ENCODE assay signal across 8 cellular contexts in genomic region chr4:10554694-10555093, GRCh38.
A peak's percentile ranks its signal among the peaks of the same experiment; 100 is the strongest.
DNase-seq lines count a peak whose midpoint lies in the region; ATAC-seq and TF ChIP-seq lines count a peak whose summit lies in the region.

No MANE protein-coding gene starts in this region.

- intact Hi-C loops in Caco-2 (cut with micrococcal nuclease; ENCODE audit: unreplicated experiment) = loop anchor here (1.0 to 10.0 kb wide), 3 partner anchors 870 to 1400 kb away; partner anchors contain the start of gene HS3ST1
- intact Hi-C loops in activated T-helper 2 cell treated with anti-CD3 and anti-CD28 coated beads, Interferon-gamma antibody, Interleukin-2, Interleukin-4, amounts not matched to agents 10 μg/mL and 5 μg/mL and 100 μg/mL, durations not matched to agents 14 hours and 24 hours and 36 hours (cut with micrococcal nuclease) = loop anchor here (1.0 kb wide), 1 partner anchor 870 kb away; no protein-coding TSS in a partner anchor

- peaks cover 3% of the 10 kb centered on the region for H3K27me3 Mint-ChIP-seq in Caco-2 (ENCODE audit: insufficient read depth, unreplicated experiment)
- peaks cover 12% of the 10 kb centered on the region for H3K27me3 Mint-ChIP-seq in activated T-cell treated with anti-CD3 and anti-CD28 coated beads, Interleukin-2, amount 50 U/mL, for 72 hours (ENCODE audit: low read depth)
- peaks cover 2% of the 10 kb centered on the region for H3K27me3 Mint-ChIP-seq in activated T-helper 2 cell treated with anti-CD3 and anti-CD28 coated beads, Interferon-gamma antibody, Interleukin-2, Interleukin-4, amounts not matched to agents 10 μg/mL and 5 μg/mL and 100 μg/mL, durations not matched to agents 14 hours and 24 hours and 36 hours (ENCODE audit: low read depth)

- DNase-seq in Caco-2 (peak; percentile 43 to 70), HPDE6-E6E7 (ENCODE audit: extremely low spot score) (peak; percentile 41), NOMO-1 treated with dmso at 0.1 percent for 144 hours (lab: John Stamatoyannopoulos, UW; ENCODE audit: unreplicated experiment) (peak; percentile 10), foreskin keratinocyte (peak; percentile 21 to 51), omental fat pad (ENCODE audit: low spot score) (peak; percentile 71)
- peak; percentile 36 to 42 for DNase-seq in activated T-cell treated with anti-CD3 and anti-CD28 coated beads, Interleukin-2, amount 50 U/mL, for 72 hours
- no peak for DNase-seq in activated T-helper 2 cell treated with anti-CD3 and anti-CD28 coated beads, Interferon-gamma antibody, Interleukin-2, Interleukin-4, amounts not matched to agents 10 μg/mL and 5 μg/mL and 100 μg/mL, durations not matched to agents 14 hours and 24 hours and 36 hours (ENCODE audit: low spot score)

- H3K27me3 ChIP-seq in Caco-2 (replicated peaks; ENCODE audit: control insufficient read depth, insufficient read depth, low read length) (no peaks in the 10 kb centered on the region), foreskin keratinocyte (peaks cover 14% of the 10 kb centered on the region)

- no peaks in the 10 kb centered on the region for H3K4me1 ChIP-seq in Caco-2
- H3K4me1 ChIP-seq in foreskin keratinocyte = no peaks in the 10 kb centered on the region

- TF ChIP-seq CTCF in Caco-2 (IDR thresholded peaks at IDR 0.05; ENCODE audit: insufficient read depth in 1 of 2, low read depth in 1 of 2, low read length in 1 of 2, severe bottlenecking in 1 of 2, unreplicated experiment in 1 of 2) (peak; percentile 70 to 75), foreskin keratinocyte (conservative IDR thresholded peaks at IDR 0.05) (peak; percentile 92), omental fat pad (IDR thresholded peaks at IDR 0.05) (peak in 2 of 3 donors; percentile 15 to 37)

- no peaks in the 10 kb centered on the region for H3K36me3 Mint-ChIP-seq in Caco-2 (ENCODE audit: insufficient read depth, unreplicated experiment)
- no peaks in the 10 kb centered on the region for H3K36me3 Mint-ChIP-seq in activated T-cell treated with anti-CD3 and anti-CD28 coated beads, Interleukin-2, amount 50 U/mL, for 72 hours (ENCODE audit: insufficient read depth in 2 of 2)
- H3K36me3 Mint-ChIP-seq in activated T-helper 2 cell treated with anti-CD3 and anti-CD28 coated beads, Interferon-gamma antibody, Interleukin-2, Interleukin-4, amounts not matched to agents 10 μg/mL and 5 μg/mL and 100 μg/mL, durations not matched to agents 14 hours and 24 hours and 36 hours (ENCODE audit: low read depth) = no peaks in the 10 kb centered on the region

- no peaks in the 10 kb centered on the region for H3K9me3 ChIP-seq in Caco-2

- CTCF ChIA-PET in Caco-2 (lab: Charles Lee) = no interaction called here

- no TSS peak for BruUV-seq in Caco-2 (replicated peaks; lab: Mats Ljungman, UMichigan)

- ATAC-seq in GM19468 (IDR thresholded peaks at IDR 0.05; ENCODE audit: extremely low read depth, unreplicated experiment) (peak; percentile 50), foreskin keratinocyte (peak; percentile 81), omental fat pad (ENCODE audit: low FRiP score) (peak; percentile 79)
- peak; percentile 36 to 49 for ATAC-seq in activated T-cell treated with anti-CD3 and anti-CD28 coated beads, Interleukin-2, amount 50 U/mL, for 72 hours (replicated peaks in 1 of 2)

- H3K36me3 ChIP-seq in Caco-2 (ENCODE audit: control insufficient read depth, insufficient read depth, low read length) = no peaks in the 10 kb centered on the region

- H3K27ac Mint-ChIP-seq in Caco-2 (ENCODE audit: unreplicated experiment) = no peak overlapping the region
- H3K27ac Mint-ChIP-seq in activated T-cell treated with anti-CD3 and anti-CD28 coated beads, Interleukin-2, amount 50 U/mL, for 72 hours = no peak overlapping the region
- H3K27ac Mint-ChIP-seq in activated T-helper 2 cell treated with anti-CD3 and anti-CD28 coated beads, Interferon-gamma antibody, Interleukin-2, Interleukin-4, amounts not matched to agents 10 μg/mL and 5 μg/mL and 100 μg/mL, durations not matched to agents 14 hours and 24 hours and 36 hours = no peak overlapping the region

- no peaks in the 10 kb centered on the region for H3K9me3 Mint-ChIP-seq in Caco-2 (ENCODE audit: unreplicated experiment)
- no peaks in the 10 kb centered on the region for H3K9me3 Mint-ChIP-seq in activated T-cell treated with anti-CD3 and anti-CD28 coated beads, Interleukin-2, amount 50 U/mL, for 72 hours
- no peaks in the 10 kb centered on the region for H3K9me3 Mint-ChIP-seq in activated T-helper 2 cell treated with anti-CD3 and anti-CD28 coated beads, Interferon-gamma antibody, Interleukin-2, Interleukin-4, amounts not matched to agents 10 μg/mL and 5 μg/mL and 100 μg/mL, durations not matched to agents 14 hours and 24 hours and 36 hours

- H3K4me1 Mint-ChIP-seq in Caco-2 (ENCODE audit: low read depth, unreplicated experiment) = no peaks in the 10 kb centered on the region
- H3K4me1 Mint-ChIP-seq in activated T-cell treated with anti-CD3 and anti-CD28 coated beads, Interleukin-2, amount 50 U/mL, for 72 hours (ENCODE audit: low read depth) = peaks cover 5% of the 10 kb centered on the region
- H3K4me1 Mint-ChIP-seq in activated T-helper 2 cell treated with anti-CD3 and anti-CD28 coated beads, Interferon-gamma antibody, Interleukin-2, Interleukin-4, amounts not matched to agents 10 μg/mL and 5 μg/mL and 100 μg/mL, durations not matched to agents 14 hours and 24 hours and 36 hours (ENCODE audit: low read depth) = peaks cover 5% of the 10 kb centered on the region

- POLR2A ChIA-PET in Caco-2 (lab: Charles Lee) = no interaction called here

- no peak overlapping the region for H3K4me3 Mint-ChIP-seq in Caco-2 (ENCODE audit: unreplicated experiment)
- H3K4me3 Mint-ChIP-seq in activated T-cell treated with anti-CD3 and anti-CD28 coated beads, Interleukin-2, amount 50 U/mL, for 72 hours = no peak overlapping the region
- H3K4me3 Mint-ChIP-seq in activated T-helper 2 cell treated with anti-CD3 and anti-CD28 coated beads, Interferon-gamma antibody, Interleukin-2, Interleukin-4, amounts not matched to agents 10 μg/mL and 5 μg/mL and 100 μg/mL, durations not matched to agents 14 hours and 24 hours and 36 hours (ENCODE audit: low read depth) = no peak overlapping the region

- no peak overlapping the region for H3K4me3 ChIP-seq in Caco-2 (ENCODE audit: low read depth, low read length)

- H3K27ac ChIP-seq in foreskin keratinocyte = no peak overlapping the region

Comparison
In these comparisons a context has a peak if more than half of its experiments do, and no peak if none do; other contexts are left out.
1. CTCF ChIP-seq: peak in every context shown above with its lines; median percentile 92 in foreskin keratinocyte; 72 in Caco-2; 26 in omental fat pad.